In genomic region chr12:6822461-6823135, GRCh38 we compare ENCODE assay signal across 11 cellular contexts. TPM values are rescaled to one million over a fixed set of nuclear protein-coding genes. Genes with fewer than 3 reads are reported as not detected.
DNase-seq lines count a peak whose midpoint lies in the region; ATAC-seq and TF ChIP-seq lines count a peak whose summit lies in the region.
"Had no signal": no experiment of that assay in that cellular context is flagged by ENCODE, and none has a peak within 500 bp of the region (broad histone marks: within the 10 kb centered on the region; RNA-seq: fewer than 3 reads in every experiment).

No MANE protein-coding gene starts in this region.

- peaks cover 77% of the 10 kb centered on the region for H3K4me1 Mint-ChIP-seq in GM23338

- H3K4me1 ChIP-seq in GM23338 (ENCODE audit: insufficient read depth) (peaks cover 59% of the 10 kb centered on the region), osteoblast (ENCODE audit: insufficient read depth, low read length) (peaks cover 17% of the 10 kb centered on the region), mammary epithelial cell (ENCODE audit: insufficient read depth, low read length) (peaks cover 11% of the 10 kb centered on the region)

- peak overlapping the region; percentile 94 for H3K4me2 ChIP-seq in GM23338
- peak overlapping the region; percentile 73 for H3K4me2 ChIP-seq in osteoblast (ENCODE audit: insufficient read depth, low read length)
- no peak overlapping the region for H3K4me2 ChIP-seq in mammary epithelial cell (ENCODE audit: insufficient read depth, low read depth, low read length)

- no peak overlapping the region for H3K27ac ChIP-seq in GM23338 (ENCODE audit: low read depth)
- no peak overlapping the region for H3K27ac ChIP-seq in osteoblast (ENCODE audit: low read depth, low read length)
- H3K27ac ChIP-seq in mammary epithelial cell (ENCODE audit: insufficient read depth, low read depth, low read length), result no peak overlapping the region

- H3K27me3 ChIP-seq in GM23338 (ENCODE audit: insufficient read depth) (peaks cover 57% of the 10 kb centered on the region), osteoblast (ENCODE audit: insufficient read depth, low read length) (peaks cover 9% of the 10 kb centered on the region), mammary epithelial cell (ENCODE audit: insufficient read depth, low read length) (peaks cover 12% of the 10 kb centered on the region)

- CTCF ChIA-PET in mammary epithelial cell (lab: Charles Lee; ENCODE audit: low non-redundant PET), result no interaction called here

- H3K79me2 ChIP-seq in GM23338 (replicated peaks; ENCODE audit: insufficient read depth) (no peaks in the 10 kb centered on the region), osteoblast (ENCODE audit: insufficient read depth, low read length) (peaks cover 3% of the 10 kb centered on the region), mammary epithelial cell (ENCODE audit: insufficient read depth, low read length) (no peaks in the 10 kb centered on the region)

- BruUV-seq in mammary epithelial cell (replicated peaks; lab: Mats Ljungman, UMichigan), result no TSS peak

- H3K27me3 Mint-ChIP-seq in GM23338 (ENCODE audit: insufficient read depth, low read depth, poor library complexity), result peaks cover 39% of the 10 kb centered on the region

- dilution Hi-C loops in mammary epithelial cell (cut with HindIII; ENCODE audit: low sequenced_read_pairs), result no loop called here

- H3K27ac Mint-ChIP-seq in GM23338, result no peak overlapping the region

- H3K9me3 Mint-ChIP-seq in GM23338, result no peaks in the 10 kb centered on the region

- ATAC-seq in GM23338 (no peak), omental fat pad (ENCODE audit: low FRiP score) (no peak)
- ATAC-seq: gastroesophageal sphincter had no signal

- peaks cover 21% of the 10 kb centered on the region for H3F3A ChIP-seq in GM23338 (replicated peaks; ENCODE audit: low read depth)

- H3K9me3 ChIP-seq in osteoblast (ENCODE audit: low read depth, low read length), result no peaks in the 10 kb centered on the region
- H3K9me3 ChIP-seq in mammary epithelial cell (replicated peaks; ENCODE audit: insufficient read depth, low read length), result no peaks in the 10 kb centered on the region
- H3K9me3 ChIP-seq: gastroesophageal sphincter had no signal

- H3K4me3 ChIP-seq in GM23338 (peak overlapping the region; percentile 76), WI38 (ENCODE audit: low read depth, low read length) (peak overlapping the region; percentile 59), fibroblast of villous mesenchyme (ENCODE audit: low read depth, low read length) (peak overlapping the region; percentile 61), osteoblast (ENCODE audit: insufficient read depth, low read length) (no peak overlapping the region), mammary epithelial cell (replicated peaks in 1 of 3; ENCODE audit: insufficient read depth in 1 of 3, low read depth in 2 of 3, low read length in 3 of 3) (no peak overlapping the region)

- 71% methylated on average over 6 of the region's 7 CpGs for WGBS in mammary epithelial cell (ENCODE audit: low coverage, missing lambda C conversion rate)

- TF ChIP-seq CTCF in GM23338 (conservative IDR thresholded peaks at IDR 0.05; ENCODE audit: low read depth in 2 of 2) (no peak), WI38 (IDR thresholded peaks at IDR 0.05; ENCODE audit: low read depth, low read length) (no peak), fibroblast of villous mesenchyme (IDR thresholded peaks at IDR 0.05; ENCODE audit: insufficient read depth, low read depth, low read length) (no peak), osteoblast (IDR thresholded peaks at IDR 0.05; ENCODE audit: extremely low read depth, low read depth, low read length) (no peak), mammary epithelial cell (conservative IDR thresholded peaks at IDR 0.05 in 1 of 2, IDR thresholded peaks at IDR 0.05 in 1 of 2; ENCODE audit: extremely low read depth in 1 of 2, insufficient read depth in 1 of 2, low read depth in 1 of 2, low read length in 2 of 2) (no peak), omental fat pad (IDR thresholded peaks at IDR 0.05) (no peak)

- H4K20me1 ChIP-seq in GM23338 (replicated peaks; ENCODE audit: insufficient read depth), result no peaks in the 10 kb centered on the region
- peaks cover 7% of the 10 kb centered on the region for H4K20me1 ChIP-seq in osteoblast (ENCODE audit: insufficient read depth, low read length)
- H4K20me1 ChIP-seq in mammary epithelial cell (ENCODE audit: insufficient read depth, low read length), result no peaks in the 10 kb centered on the region

- H3K4me3 Mint-ChIP-seq in GM23338, result peak overlapping the region; percentile 81

- no peaks in the 10 kb centered on the region for H3K36me3 ChIP-seq in GM23338 (ENCODE audit: insufficient read depth)
- no peaks in the 10 kb centered on the region for H3K36me3 ChIP-seq in osteoblast (ENCODE audit: insufficient read depth, low read length)
- H3K36me3 ChIP-seq in mammary epithelial cell (ENCODE audit: insufficient read depth, low read length), result no peaks in the 10 kb centered on the region
- H3K36me3 ChIP-seq: gastroesophageal sphincter had no signal

- peaks cover 7% of the 10 kb centered on the region; the same call in 2 of the 3 replicates for H3K36me3 Mint-ChIP-seq in GM23338 (ENCODE audit: low read depth)

- intact Hi-C loops in mammary epithelial cell (cut with micrococcal nuclease), result no loop called here

- DNase-seq in GM23338 (ENCODE audit: low spot score), result no peak
- DNase-seq in fibroblast of villous mesenchyme (ENCODE audit: low read depth), result no peak
- DNase-seq in osteoblast (ENCODE audit: insufficient read length, low spot score, missing footprints), result peak; percentile 71
- DNase-seq in mammary epithelial cell, result no peak
- DNase-seq in NCI-H1694 (lab: John Stamatoyannopoulos, UW), result no peak
- no peak for DNase-seq in omental fat pad (ENCODE audit: low spot score)
- DNase-seq in NCI-H2196 treated with DMSO at 0.1 percent for 48 hours (lab: John Stamatoyannopoulos, UW; ENCODE audit: unreplicated experiment), result no peak
- DNase-seq: MV-4-11, NCI-H510A had no signal

- H3K9me2 ChIP-seq in GM23338 (ENCODE audit: insufficient read depth), result no peaks in the 10 kb centered on the region

- in situ Hi-C loops in mammary epithelial cell (cut with MboI; ENCODE audit: low sequenced_read_pairs in 2 of 2), result loop anchor here in 1 of 2 donors (10.0 kb wide), 1 partner anchor 78 kb away; no protein-coding TSS in a partner anchor

- H2AFZ ChIP-seq in GM23338, result no peak overlapping the region
- no peak overlapping the region for H2AFZ ChIP-seq in osteoblast (ENCODE audit: low read length)
- no peak overlapping the region for H2AFZ ChIP-seq in mammary epithelial cell (ENCODE audit: low read depth, low read length)

- H3K9ac ChIP-seq in mammary epithelial cell (ENCODE audit: insufficient read depth, low read length), result no peak overlapping the region

TF ChIP-seq in GM23338, 12 proteins besides CTCF, POLR2A, EP300 and RAD21 (continues in another document):
- TF ChIP-seq POLR2AphosphoS5 (IDR thresholded peaks at IDR 0.05; ENCODE audit: low read depth) (no peak), EZH2phosphoT487 (IDR thresholded peaks at IDR 0.05; ENCODE audit: unreplicated experiment) (no peak)

RNA-seq across cellular contexts. Expression of gene GPR162, which starts 1.0 kb away (rescaled TPM):
- 3.0 and 5.0 TPM in 2 replicates for total RNA-seq in GM23338 (2014; rRNA removed; shearing (Covaris generic))
- polyA plus RNA-seq in GM23338 (2016; fragmentation: Nextera tagmentation; extraction: Ambion mirVana), result 4.7 and 5.0 TPM in 2 replicates
- total RNA-seq in fibroblast of villous mesenchyme, result 2.6 and 3.0 TPM in 2 replicates
- 1.4 and 5.0 TPM in 2 replicates for total RNA-seq in osteoblast
- total RNA-seq in mammary epithelial cell, result under 1 TPM in 1 of 2 donors, not detected in 1; 0.17 TPM
- 0.07 TPM for polyA plus RNA-seq in mammary epithelial cell
- not detected for polyA minus RNA-seq in mammary epithelial cell
- total RNA-seq in omental fat pad, result 1 to 10 TPM; 2.8 to 6.7 (median 2.9) TPM

RNA-seq across cellular contexts. Expression of gene P3H3, which starts 5.6 kb away (rescaled TPM):
- 38.2 and 39.2 TPM in 2 replicates for total RNA-seq in GM23338 (2014; rRNA removed; shearing (Covaris generic))
- polyA plus RNA-seq in GM23338 (2016; fragmentation: Nextera tagmentation; extraction: Ambion mirVana) (15.8 and 16.4 TPM in 2 replicates), mammary epithelial cell (1.3 TPM)
- total RNA-seq in fibroblast of villous mesenchyme (91.1 and 117 TPM in 2 replicates), osteoblast (108 and 130 TPM in 2 replicates), mammary epithelial cell (1 to 10 TPM; 2.0 to 5.5 TPM), omental fat pad (10 to 100 TPM in 2 of 4 donors, 1 to 10 TPM in 2; 5.4 to 13.6 (median 10.0) TPM)
- polyA minus RNA-seq in mammary epithelial cell, result not detected

RNA-seq across cellular contexts. Expression of gene GNB3, which starts 18.1 kb away (rescaled TPM):
- 3.3 and 8.2 TPM in 2 replicates for total RNA-seq in GM23338 (2014; rRNA removed; shearing (Covaris generic))
- 3.6 and 5.4 TPM in 2 replicates for polyA plus RNA-seq in GM23338 (2016; fragmentation: Nextera tagmentation; extraction: Ambion mirVana)
- total RNA-seq in fibroblast of villous mesenchyme, result 1.7 and 3.9 TPM in 2 replicates
- 1.4 and 2.7 TPM in 2 replicates for total RNA-seq in osteoblast
- under 1 TPM in 1 of 2 donors, not detected in 1; 0.40 TPM for total RNA-seq in mammary epithelial cell
- polyA plus RNA-seq in mammary epithelial cell, result 0.10 TPM
- not detected for polyA minus RNA-seq in mammary epithelial cell
- total RNA-seq in omental fat pad, result 1 to 10 TPM in 1 of 4 donors, under 1 TPM in 2, not detected in 1; 0.25 to 2.0 (median 0.48) TPM

RNA-seq across cellular contexts. Expression of gene CDCA3, which starts 28.5 kb away (rescaled TPM):
- 37.2 and 47.4 TPM in 2 replicates for total RNA-seq in GM23338 (2014; rRNA removed; shearing (Covaris generic))
- polyA plus RNA-seq in GM23338 (2016; fragmentation: Nextera tagmentation; extraction: Ambion mirVana), result 75.6 and 79.2 TPM in 2 replicates
- total RNA-seq in fibroblast of villous mesenchyme, result 18.4 and 21.2 TPM in 2 replicates
- total RNA-seq in osteoblast, result 4.0 and 5.0 TPM in 2 replicates
- total RNA-seq in mammary epithelial cell, result 10 to 100 TPM in 1 of 2 donors, 1 to 10 TPM in 1; 1.8 to 33.2 TPM
- polyA plus RNA-seq in mammary epithelial cell, result 60.2 TPM
- 26.3 TPM for polyA minus RNA-seq in mammary epithelial cell
- total RNA-seq in omental fat pad, result 1 to 10 TPM in 2 of 4 donors, under 1 TPM in 2; 0.47 to 1.6 (median 1.1) TPM

RNA-seq across cellular contexts. Expression of gene USP5, which starts 29.4 kb away (rescaled TPM):
- total RNA-seq in GM23338 (2014; rRNA removed; shearing (Covaris generic)), result 97.2 and 109 TPM in 2 replicates
- 35.0 and 35.1 TPM in 2 replicates for polyA plus RNA-seq in GM23338 (2016; fragmentation: Nextera tagmentation; extraction: Ambion mirVana)
- total RNA-seq in fibroblast of villous mesenchyme, result 91.5 and 96.7 TPM in 2 replicates
- total RNA-seq in osteoblast, result 65.7 and 77.1 TPM in 2 replicates
- 100 to 1,000 TPM in 1 of 2 donors, 10 to 100 TPM in 1; 79.4 to 128 TPM for total RNA-seq in mammary epithelial cell
- polyA plus RNA-seq in mammary epithelial cell, result 72.1 TPM
- polyA minus RNA-seq in mammary epithelial cell, result 134 TPM
- total RNA-seq in omental fat pad, result 10 to 100 TPM; 33.4 to 39.4 (median 36.7) TPM

Comparison
In these comparisons a context has a peak if more than half of its experiments do, and no peak if none do; other contexts are left out.
1. H3K4me3 ChIP-seq: peak in GM23338 (single experiment), WI38 (single experiment) and fibroblast of villous mesenchyme (single experiment); none in osteoblast (single experiment) and mammary epithelial cell (0 of 3).